ENCODE assay signal across 11 cellular contexts in genomic region chr1:212040629-212041028, GRCh38. TPM values are rescaled to one million over a fixed set of nuclear protein-coding genes. Genes with fewer than 3 reads are reported as not detected.
DNase-seq lines count a peak whose midpoint lies in the region; ATAC-seq and TF ChIP-seq lines count a peak whose summit lies in the region.
"Had no signal": no experiment of that assay in that cellular context is flagged by ENCODE, and none has a peak within 500 bp of the region (broad histone marks: within the 10 kb centered on the region; RNA-seq: fewer than 3 reads in every experiment).

No MANE protein-coding gene starts in this region.

- no peak for TF ChIP-seq CTCF in body of pancreas (IDR thresholded peaks at IDR 0.05)

- H3K36me3 Mint-ChIP-seq in T-helper 17 cell (ENCODE audit: low read depth): no peaks in the 10 kb centered on the region
- H3K36me3 Mint-ChIP-seq in memory B cell: no peaks in the 10 kb centered on the region
- H3K36me3 Mint-ChIP-seq: naive thymus-derived CD8-positive, alpha-beta T cell had no signal

- ATAC-seq in T-helper 17 cell (peak; percentile 22), memory B cell (ENCODE audit: low read depth) (no peak), body of pancreas (no peak), GM21515 (IDR thresholded peaks at IDR 0.05; ENCODE audit: unreplicated experiment) (no peak)
- ATAC-seq: naive thymus-derived CD8-positive, alpha-beta T cell had no signal

- H3K4me3 Mint-ChIP-seq in T-helper 17 cell (peak overlapping the region; percentile 72), memory B cell (peak overlapping the region; percentile 54)

- peaks cover 25% of the 10 kb centered on the region for H3K4me1 Mint-ChIP-seq in T-helper 17 cell
- H3K4me1 Mint-ChIP-seq in memory B cell: peaks cover 5% of the 10 kb centered on the region

- no peak for TF ChIP-seq POLR2A in body of pancreas (IDR thresholded peaks at IDR 0.05)

- H3K27ac ChIP-seq in body of pancreas: no peak overlapping the region
- H3K27ac ChIP-seq: adrenal gland, VCaP had no signal

- H3K36me3 ChIP-seq in body of pancreas (replicated peaks in 1 of 2; ENCODE audit: insufficient read depth in 1 of 2, low read depth in 2 of 2): no peaks in the 10 kb centered on the region
- H3K36me3 ChIP-seq: adrenal gland had no signal

- DNase-seq in Caki2 (ENCODE audit: low read depth) (peak; percentile 39), HT-29 (ENCODE audit: low spot score) (peak; percentile 24), T-helper 17 cell (no peak), memory B cell (ENCODE audit: low spot score in 2 of 2) (no peak), body of pancreas (no peak), CD1c-positive myeloid dendritic cell (ENCODE audit: extremely low spot score) (no peak)
- DNase-seq: adrenal gland; erythroblast; naive thymus-derived CD8-positive, alpha-beta T cell had no signal

- 75 to 79% methylated on average over 4 of the region's 4 CpGs for WGBS in body of pancreas, 2 donors

- H3K27me3 ChIP-seq in body of pancreas: no peaks in the 10 kb centered on the region
- H3K27me3 ChIP-seq: adrenal gland had no signal

- intact Hi-C loops in body of pancreas (cut with DNase I): no loop called here

- no peaks in the 10 kb centered on the region for H3K9me3 Mint-ChIP-seq in memory B cell
- H3K9me3 Mint-ChIP-seq: naive thymus-derived CD8-positive, alpha-beta T cell had no signal

- H3K9me3 ChIP-seq in T-helper 17 cell (ENCODE audit: control insufficient read depth, low read length, poor library complexity, severe bottlenecking) (no peaks in the 10 kb centered on the region), body of pancreas (no peaks in the 10 kb centered on the region)
- H3K9me3 ChIP-seq: adrenal gland had no signal

- no peak overlapping the region for H3K4me3 ChIP-seq in body of pancreas
- H3K4me3 ChIP-seq: adrenal gland had no signal

- no peaks in the 10 kb centered on the region for H3K27me3 Mint-ChIP-seq in T-helper 17 cell
- no peaks in the 10 kb centered on the region for H3K27me3 Mint-ChIP-seq in memory B cell

- peaks cover 8% of the 10 kb centered on the region for H3K4me1 ChIP-seq in body of pancreas

- no peak overlapping the region for H3K27ac Mint-ChIP-seq in T-helper 17 cell
- no peak overlapping the region for H3K27ac Mint-ChIP-seq in memory B cell
- H3K27ac Mint-ChIP-seq: naive thymus-derived CD8-positive, alpha-beta T cell had no signal

- in situ Hi-C loops in Caki2 (cut with HindIII; ENCODE audit: low pct_unique_long_range_greater_than_20kb, low sequenced_read_pairs): no loop called here

RNA-seq across cellular contexts. Expression of gene DTL, which starts 5.1 kb away (rescaled TPM):
- total RNA-seq in Caki2 (2014; rRNA removed; shearing (Covaris generic); ENCODE audit: low replicate concordance): 42.8 and 53.5 TPM in 2 replicates
- 19.0 and 24.8 TPM in 2 replicates for total RNA-seq in HT-29 (2014; rRNA removed; shearing (Covaris generic))
- total RNA-seq in T-helper 17 cell (1 to 10 TPM in 1 of 2 donors, under 1 TPM in 1; 0.72 to 1.7 TPM), body of pancreas (under 1 TPM in 1 of 2 donors, not detected in 1; under 0.01 TPM)

RNA-seq across cellular contexts. Expression of gene INTS7, which starts 5.3 kb away (rescaled TPM):
- total RNA-seq in Caki2 (2014; rRNA removed; shearing (Covaris generic); ENCODE audit: low replicate concordance): 24.4 and 29.6 TPM in 2 replicates
- 16.1 and 16.4 TPM in 2 replicates for total RNA-seq in HT-29 (2014; rRNA removed; shearing (Covaris generic))
- total RNA-seq in T-helper 17 cell (1 to 10 TPM; 9.2 to 9.5 TPM), body of pancreas (1 to 10 TPM; 6.6 to 8.6 TPM)

Comparison
In these comparisons a context has a peak if more than half of its experiments do, and no peak if none do; other contexts are left out.
1. DNase-seq: peak in Caki2 (single experiment) and HT-29 (single experiment); none in T-helper 17 cell (0 of 3), memory B cell (0 of 2), body of pancreas (0 of 4) and CD1c-positive myeloid dendritic cell (single experiment).